Comparison of ENCODE assay signal across 10 cellular contexts in genomic region chr2:128309341-128310093, GRCh38. TPM values are rescaled to one million over a fixed set of nuclear protein-coding genes. Genes with fewer than 3 reads are reported as not detected.
DNase-seq lines count a peak whose midpoint lies in the region; ATAC-seq and TF ChIP-seq lines count a peak whose summit lies in the region.
"Had no signal": no experiment of that assay in that cellular context is flagged by ENCODE, and none has a peak within 500 bp of the region (broad histone marks: within the 10 kb centered on the region; RNA-seq: fewer than 3 reads in every experiment).

No MANE protein-coding gene starts in this region.

- no peaks in the 10 kb centered on the region for H3K27me3 Mint-ChIP-seq in mesothelial cell of epicardium (ENCODE audit: low read depth)
- H3K27me3 Mint-ChIP-seq: activated naive CD4-positive, alpha-beta T cell treated with anti-CD3 and anti-CD28 coated beads, Interleukin-2, amount 50 U/mL, for 24 hours had no signal

- H3K9me3 ChIP-seq in body of pancreas: no peaks in the 10 kb centered on the region

- ATAC-seq in body of pancreas: peak; percentile 54
- no peak for ATAC-seq in GM21619 (IDR thresholded peaks at IDR 0.05; ENCODE audit: unreplicated experiment)

- TF ChIP-seq POLR2A in body of pancreas (IDR thresholded peaks at IDR 0.05): no peak

- WGBS in body of pancreas, 2 donors: 18 to 20% methylated on average over 1 to 18 of the region's 18 CpGs

- H3K27me3 ChIP-seq in body of pancreas: no peaks in the 10 kb centered on the region

- no peak overlapping the region for H3K4me3 Mint-ChIP-seq in mesothelial cell of epicardium
- H3K4me3 Mint-ChIP-seq: activated naive CD4-positive, alpha-beta T cell treated with anti-CD3 and anti-CD28 coated beads, Interleukin-2, amount 50 U/mL, for 24 hours had no signal

- H3K4me1 ChIP-seq in body of pancreas: peaks cover 98% of the 10 kb centered on the region

- peak overlapping the region; percentile 41 to 64 (median 52) for H3K27ac ChIP-seq in body of pancreas
- H3K27ac ChIP-seq: C4-2B had no signal

- no peaks in the 10 kb centered on the region for H3K36me3 ChIP-seq in body of pancreas (replicated peaks in 1 of 2; ENCODE audit: insufficient read depth in 1 of 2, low read depth in 2 of 2)

- intact Hi-C loops in body of pancreas (cut with DNase I): loop anchor here (10.0 kb wide), 1 partner anchor 425 kb away; no protein-coding TSS in a partner anchor

- H3K36me3 Mint-ChIP-seq in mesothelial cell of epicardium: peaks cover 2% of the 10 kb centered on the region
- H3K36me3 Mint-ChIP-seq: activated naive CD4-positive, alpha-beta T cell treated with anti-CD3 and anti-CD28 coated beads, Interleukin-2, amount 50 U/mL, for 24 hours had no signal

- peaks cover 88% of the 10 kb centered on the region for H3K4me1 Mint-ChIP-seq in mesothelial cell of epicardium

- H3K4me3 ChIP-seq in body of pancreas: no peak overlapping the region

- DNase-seq in A172 (ENCODE audit: low spot score) (peak; percentile 43), NCI-H187 (lab: John Stamatoyannopoulos, UW) (peak; percentile 36 to 55), body of pancreas (peak; percentile 65 to 89 (median 82)), mesothelial cell of epicardium (ENCODE audit: low spot score in 2 of 2, unreplicated experiment in 2 of 2) (peak; percentile 16 to 37), SW 1271 (lab: John Stamatoyannopoulos, UW) (no peak), NCI-H226 (no peak), SKM-1 (lab: John Stamatoyannopoulos, UW; ENCODE audit: unreplicated experiment) (no peak)

- H3K27ac Mint-ChIP-seq in mesothelial cell of epicardium: peak overlapping the region; percentile 75
- H3K27ac Mint-ChIP-seq: activated naive CD4-positive, alpha-beta T cell treated with anti-CD3 and anti-CD28 coated beads, Interleukin-2, amount 50 U/mL, for 24 hours had no signal

- H3K9me3 Mint-ChIP-seq in mesothelial cell of epicardium: no peaks in the 10 kb centered on the region
- H3K9me3 Mint-ChIP-seq: activated naive CD4-positive, alpha-beta T cell treated with anti-CD3 and anti-CD28 coated beads, Interleukin-2, amount 50 U/mL, for 24 hours had no signal

- TF ChIP-seq CTCF in body of pancreas (IDR thresholded peaks at IDR 0.05): no peak
- no peak for TF ChIP-seq CTCF in mesothelial cell of epicardium (IDR thresholded peaks at IDR 0.05; ENCODE audit: unreplicated experiment)

RNA-seq across cellular contexts. Expression of gene HS6ST1, which starts 9.2 kb away (rescaled TPM):
- total RNA-seq in A172 (2014; rRNA removed; shearing (Covaris generic)): 33.7 and 45.8 TPM in 2 replicates
- total RNA-seq in body of pancreas (10 to 100 TPM; 25.4 to 44.8 TPM), mesothelial cell of epicardium (139 to 141 TPM (median 141 TPM) in 3 replicates)

Comparison
In these comparisons a context has a peak if more than half of its experiments do, and no peak if none do; other contexts are left out.
1. DNase-seq: peak in A172 (single experiment), NCI-H187 (2 of 2), body of pancreas (4 of 4) and mesothelial cell of epicardium (2 of 2); none in SW 1271 (0 of 2), NCI-H226 (single experiment) and SKM-1 (single experiment).